In the genomic region with DNA sequence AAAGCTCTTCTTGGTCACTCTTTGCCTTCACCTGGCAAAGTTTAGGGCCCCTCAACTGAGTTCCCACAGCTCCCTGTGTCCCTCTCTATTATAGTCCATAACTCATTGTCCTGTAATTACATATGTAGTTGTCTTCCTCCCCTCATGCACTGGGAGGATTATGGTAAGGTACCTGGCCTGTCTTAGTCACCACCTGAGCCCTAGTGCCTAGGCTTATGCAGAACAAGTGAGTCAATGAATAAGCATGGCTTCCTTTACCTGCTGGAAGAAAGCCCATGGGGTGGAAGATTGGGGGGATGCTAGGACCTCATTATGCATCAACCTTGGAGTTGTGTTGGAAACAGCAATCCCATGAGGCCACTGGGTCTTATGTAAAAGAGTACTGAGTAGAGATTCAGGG, we compare ENCODE assay signal across 29 cellular contexts.
"Had no signal": no experiment of that assay in that cellular context is flagged by ENCODE, and none has a peak within 500 bp of the region (broad histone marks: within the 10 kb centered on the region; RNA-seq: fewer than 3 reads in every experiment).

No MANE protein-coding gene starts in this region.

- H3K27ac ChIP-seq: ascending aorta, brain microvascular endothelial cell, epithelial cell of prostate, gastrocnemius medialis had no signal

- H3K4me1 ChIP-seq: ascending aorta, gastrocnemius medialis had no signal

- ATAC-seq: activated CD4-positive, alpha-beta T cell treated with anti-CD3 and anti-CD28 coated beads for 36 hours; activated CD8-positive, alpha-beta memory T cell treated with anti-CD3 and anti-CD28 coated beads, Interleukin-2, amount 10 ng/mL, durations not matched to agents 7 days and 5 days; activated CD8-positive, alpha-beta T cell treated with anti-CD3 and anti-CD28 coated beads, Interleukin-2, amount 10 ng/mL, durations not matched to agents 7 days and 5 days; activated naive CD4-positive, alpha-beta T cell treated with anti-CD3 and anti-CD28 coated beads, Interleukin-2, amount 50 U/mL, for 72 hours; activated T-cell treated with anti-CD3 and anti-CD28 coated beads, Interleukin-2, amount 50 U/mL, for 72 hours; effector memory CD8-positive, alpha-beta T cell; gastrocnemius medialis had no signal

- H3K4me3 ChIP-seq: ascending aorta, gastrocnemius medialis had no signal

- H3K27me3 ChIP-seq: ascending aorta, brain microvascular endothelial cell, gastrocnemius medialis had no signal

- DNase-seq: activated CD4-positive, alpha-beta memory T cell treated with anti-CD3 and anti-CD28 coated beads for 36 hours; activated CD4-positive, alpha-beta T cell treated with anti-CD3 and anti-CD28 coated beads for 36 hours; activated CD4-positive, alpha-beta T cell treated with anti-CD3 and anti-CD28 coated beads, Interleukin-2, amount 10 ng/mL, durations not matched to agents 24 days and 14 days; activated CD4-positive, CD25-positive, alpha-beta regulatory T cell; activated CD4-positive, CD25-positive, alpha-beta regulatory T cell treated with anti-CD3 and anti-CD28 coated beads, Interleukin-2, amount 50 U/mL, for 72 hours; activated CD8-positive, alpha-beta memory T cell treated with anti-CD3 and anti-CD28 coated beads, Interleukin-2, amount 10 ng/mL, durations not matched to agents 7 days and 5 days; activated CD8-positive, alpha-beta memory T cell treated with anti-CD3 and anti-CD28 coated beads, Interleukin-2, amount 50 U/mL, for 48 hours; activated CD8-positive, alpha-beta T cell treated with anti-CD3 and anti-CD28 coated beads, Interleukin-2, amount 10 ng/mL, durations not matched to agents 7 days and 5 days; activated gamma-delta T cell; activated naive CD4-positive, alpha-beta T cell; activated naive CD4-positive, alpha-beta T cell treated with anti-CD3 and anti-CD28 coated beads, Interleukin-2, amount 10 ng/mL, durations not matched to agents 7 days and 5 days; activated naive CD8-positive, alpha-beta T cell treated with anti-CD3 and anti-CD28 coated beads, Interleukin-2, amount 10 ng/mL, durations not matched to agents 7 days and 5 days; activated T-cell treated with anti-CD3 and anti-CD28 coated beads for 4 hours; activated T-cell treated with anti-CD3 and anti-CD28 coated beads, Interleukin-2, amount 50 U/mL, for 24 hours; activated T-cell treated with anti-CD3 and anti-CD28 coated beads, Interleukin-2, amount 50 U/mL, for 72 hours; brain microvascular endothelial cell; caudate nucleus; cortex of kidney; dermis blood vessel endothelial cell; effector CD4-positive, alpha-beta T cell; effector memory CD8-positive, alpha-beta T cell; foreskin fibroblast; gastrocnemius medialis; glutamatergic neuron; T-helper 2 cell had no signal

- H3K9me3 ChIP-seq: ascending aorta, gastrocnemius medialis had no signal

- FAIRE-seq: colon had no signal

- H3K36me3 ChIP-seq: ascending aorta, brain microvascular endothelial cell, gastrocnemius medialis had no signal
